Comparison of ENCODE assay signal across 8 cellular contexts in the genomic region with DNA sequence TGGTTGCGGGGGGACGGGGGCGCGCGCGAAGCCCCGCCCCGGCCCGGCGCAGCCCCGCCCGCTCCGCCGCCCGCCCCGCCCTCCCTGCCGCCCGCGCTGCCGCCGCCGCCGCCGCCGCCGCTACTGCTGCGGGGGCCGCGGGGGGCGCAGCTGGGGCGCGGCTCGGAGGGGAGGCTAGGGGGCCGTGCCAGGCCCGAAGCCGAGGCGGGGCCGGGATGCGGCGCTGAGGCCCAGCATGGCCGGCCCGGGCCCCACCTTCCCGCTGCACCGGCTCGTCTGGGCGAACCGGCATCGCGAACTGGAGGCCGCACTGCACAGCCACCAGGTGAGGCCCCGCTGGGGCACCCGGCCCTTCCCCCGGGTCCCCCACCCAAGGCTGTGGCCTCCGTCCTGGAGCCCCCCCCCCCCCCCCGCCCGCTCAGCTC. TPM values are rescaled to one million over a fixed set of nuclear protein-coding genes. Genes with fewer than 3 reads are reported as not detected.
A peak's percentile ranks its signal among the peaks of the same experiment; 100 is the strongest.
DNase-seq lines count a peak whose midpoint lies in the region; ATAC-seq and TF ChIP-seq lines count a peak whose summit lies in the region.

Gene ANKRD13D (plus strand): TSS at position 78 of the 425 bp plus-strand sequence. CDS start 158 bp downstream, at position 236.

- DNase-seq in AG08395 (ENCODE audit: low spot score) (peak; percentile 91), cardiac fibroblast (ENCODE audit: low read depth in 2 of 2) (no peak), lower lobe of right lung (peak; percentile 74), thoracic aorta (ENCODE audit: low spot score) (no peak), DMS153 treated with DMSO at 0.1 percent for 48 hours (lab: John Stamatoyannopoulos, UW; ENCODE audit: unreplicated experiment) (no peak)

- TF ChIP-seq CTCF in cardiac fibroblast (IDR thresholded peaks at IDR 0.05; ENCODE audit: low read depth, low read length) (no peak), lower lobe of right lung (IDR thresholded peaks at IDR 0.05) (no peak), thoracic aorta (IDR thresholded peaks at IDR 0.05) (no peak)

- H3K4me1 ChIP-seq in lower lobe of right lung: peaks cover 63% of the 10 kb centered on the region
- peaks cover 15 to 49% of the 10 kb centered on the region in 2 donors for H3K4me1 ChIP-seq in thoracic aorta (ENCODE audit: control insufficient read depth in 1 of 2, low read depth in 2 of 2)

- no peaks in the 10 kb centered on the region for H3K9me3 ChIP-seq in lower lobe of right lung
- H3K9me3 ChIP-seq in thoracic aorta: no peaks in the 10 kb centered on the region

- no peaks in the 10 kb centered on the region for H3K27me3 ChIP-seq in lower lobe of right lung (ENCODE audit: low read depth)
- no peaks in the 10 kb centered on the region for H3K27me3 ChIP-seq in thoracic aorta (replicated peaks; ENCODE audit: insufficient read depth)

- intact Hi-C loops in lower lobe of right lung (cut with DNase I): no loop called here

- peak within 1 kb of the TSS; percentile 99 for H3K27ac ChIP-seq in lower lobe of right lung
- H3K27ac ChIP-seq in thoracic aorta: peak within 1 kb of the TSS; percentile 92 to 93

- H3K36me3 ChIP-seq in lower lobe of right lung: peaks cover 70% of the 10 kb centered on the region
- H3K36me3 ChIP-seq in thoracic aorta: peaks cover 23% of the 10 kb centered on the region

- TF ChIP-seq RAD21 in Ishikawa (IDR thresholded peaks at IDR 0.05; ENCODE audit: low read depth): no peak

- H3K4me3 ChIP-seq in cardiac fibroblast (replicated peaks in 1 of 2; ENCODE audit: low read depth in 2 of 2, low read length in 2 of 2): peak within 1 kb of the TSS; percentile 75 to 81
- peak within 1 kb of the TSS; percentile 99 for H3K4me3 ChIP-seq in lower lobe of right lung
- H3K4me3 ChIP-seq in thoracic aorta: peak within 1 kb of the TSS; percentile 97

- ATAC-seq in GM18870 (IDR thresholded peaks at IDR 0.05; ENCODE audit: unreplicated experiment) (peak; percentile 21), lower lobe of right lung (no peak), thoracic aorta (ENCODE audit: insufficient number of reproducible peaks, low FRiP score, low read depth) (no peak), HG03439 (IDR thresholded peaks at IDR 0.05; ENCODE audit: unreplicated experiment) (no peak)

- no peak for TF ChIP-seq EP300 in Ishikawa (IDR thresholded peaks at IDR 0.05; ENCODE audit: borderline replicate concordance)

TF ChIP-seq in Ishikawa, 13 proteins besides CTCF, POLR2A, EP300 and RAD21:
- 0 out of 2 replicates have a peak, but pooled peaks have one; percentile 15 for TF ChIP-seq YY1 (IDR thresholded peaks at IDR 0.05; ENCODE audit: low read depth)
- TF ChIP-seq ZBTB7A (IDR thresholded peaks at IDR 0.05; ENCODE audit: low read depth): peak; percentile 37; the same call in 1 of the 2 replicates
- TF ChIP-seq FOXM1 (IDR thresholded peaks at IDR 0.05; ENCODE audit: borderline replicate concordance, low read depth): no peak

RNA-seq across cellular contexts. Expression of gene ANKRD13D, which starts in this region (rescaled TPM):
- total RNA-seq in lower lobe of right lung (66.9 TPM), thoracic aorta (100 to 1,000 TPM in 1 of 2 donors, 10 to 100 TPM in 1; 66.6 to 101 TPM)

Comparison
In these comparisons a context has a peak if more than half of its experiments do, and no peak if none do; other contexts are left out.
1. DNase-seq: peak in AG08395 (single experiment) and lower lobe of right lung (single experiment); none in cardiac fibroblast (0 of 2), thoracic aorta (single experiment) and DMS153 treated with DMSO at 0.1 percent for 48 hours (single experiment).
2. Peak in every context shown above with its lines, with median percentiles within 50 percentile points of each other: H3K4me3 ChIP-seq.